In the genomic region with DNA sequence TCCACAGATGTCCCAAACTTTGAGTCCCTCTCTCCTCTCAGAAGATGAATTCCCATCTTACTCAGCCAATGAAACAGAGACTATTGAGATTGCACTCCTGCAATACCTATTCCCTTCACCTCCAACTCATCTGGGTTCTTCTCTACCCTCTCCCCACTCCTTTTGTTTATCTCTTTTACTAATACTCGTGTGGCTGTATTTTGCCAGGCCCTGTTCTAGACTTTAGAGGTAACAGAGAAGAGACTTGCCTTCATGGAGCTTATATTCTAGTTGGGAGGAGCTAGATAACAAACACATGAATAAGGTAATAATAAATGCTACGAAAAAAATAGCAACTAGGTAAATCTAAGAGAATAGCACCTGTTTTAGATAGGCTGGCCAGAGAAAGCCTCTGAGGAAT, we compare ENCODE assay signal across 28 cellular contexts.
"Had no signal": no experiment of that assay in that cellular context is flagged by ENCODE, and none has a peak within 500 bp of the region (broad histone marks: within the 10 kb centered on the region; RNA-seq: fewer than 3 reads in every experiment).

No MANE protein-coding gene starts in this region.

- H3K9me3 ChIP-seq: adrenal gland, body of pancreas, breast epithelium, SJCRH30 had no signal

- H3K27ac ChIP-seq: adrenal gland, body of pancreas, SJCRH30, WERI-Rb-1 had no signal

- H3K9me3 Mint-ChIP-seq: activated CD8-positive, alpha-beta T cell treated with anti-CD3 and anti-CD28 coated beads for 36 hours had no signal

- H3K27me3 Mint-ChIP-seq: activated CD8-positive, alpha-beta T cell treated with anti-CD3 and anti-CD28 coated beads for 36 hours had no signal

- H3K27me3 ChIP-seq: adrenal gland, body of pancreas, breast epithelium, SJCRH30 had no signal

- H3K4me3 ChIP-seq: adrenal gland, body of pancreas, SJCRH30, SK-N-MC had no signal

- H3K27ac Mint-ChIP-seq: activated CD4-positive, alpha-beta T cell treated with anti-CD3 and anti-CD28 coated beads, Interleukin-2, amount 10 ng/mL, durations not matched to agents 24 days and 14 days; activated CD8-positive, alpha-beta T cell treated with anti-CD3 and anti-CD28 coated beads for 36 hours; activated naive CD4-positive, alpha-beta T cell treated with anti-CD3 and anti-CD28 coated beads for 36 hours; activated naive CD4-positive, alpha-beta T cell treated with anti-CD3 and anti-CD28 coated beads, Interleukin-2, amount 50 U/mL, for 72 hours had no signal

- ATAC-seq: activated CD8-positive, alpha-beta T cell treated with anti-CD3 and anti-CD28 coated beads for 36 hours; activated naive CD4-positive, alpha-beta T cell treated with anti-CD3 and anti-CD28 coated beads, Interleukin-2, amount 50 U/mL, for 72 hours; body of pancreas; Panc1 had no signal

- H3K4me3 Mint-ChIP-seq: activated CD4-positive, alpha-beta T cell treated with anti-CD3 and anti-CD28 coated beads, Interleukin-2, amount 10 ng/mL, durations not matched to agents 24 days and 14 days; activated CD8-positive, alpha-beta T cell treated with anti-CD3 and anti-CD28 coated beads for 36 hours; activated naive CD4-positive, alpha-beta T cell treated with anti-CD3 and anti-CD28 coated beads for 36 hours had no signal

- DNase-seq: activated CD4-positive, alpha-beta T cell treated with anti-CD3 and anti-CD28 coated beads for 1 hour; activated CD4-positive, alpha-beta T cell treated with anti-CD3 and anti-CD28 coated beads, Interleukin-2, amount 10 ng/mL, durations not matched to agents 24 days and 14 days; activated CD4-positive, alpha-beta T cell treated with anti-CD3 and anti-CD28 coated beads, Interleukin-2, amount 50 U/mL, for 4 hours; activated CD4-positive, CD25-positive, alpha-beta regulatory T cell; activated CD8-positive, alpha-beta T cell treated with anti-CD3 and anti-CD28 coated beads for 36 hours; activated gamma-delta T cell treated with Interleukin-2 at 50 U/mL for 16 hours; activated naive CD4-positive, alpha-beta T cell treated with anti-CD3 and anti-CD28 coated beads for 36 hours; activated T-cell treated with anti-CD3 and anti-CD28 coated beads, Interleukin-2, amount 50 U/mL, for 1 hour; adrenal gland; body of pancreas; KG1; NCI-H1105 treated with DMSO at 0.1 percent for 48 hours; NCI-H1436; NCI-H1694; NCI-H1930; NCI-H2081 treated with DMSO at 0.1 percent for 48 hours; NCI-H2171; NCI-H510A; NCI-H526; NCI-H748 treated with DMSO at 0.1 percent for 48 hours; SHP77; SJCRH30; T1000; WERI-Rb-1 had no signal

- H3K36me3 ChIP-seq: adrenal gland, breast epithelium, SJCRH30, WERI-Rb-1 had no signal

- H3K4me1 ChIP-seq: breast epithelium, SJCRH30 had no signal
